Comparison of ENCODE assay signal across 24 cellular contexts in genomic region chr11:120571476-120571875, GRCh38. TPM values are rescaled to one million over a fixed set of nuclear protein-coding genes. Genes with fewer than 3 reads are reported as not detected.
"Had no signal": no experiment of that assay in that cellular context is flagged by ENCODE, and none has a peak within 500 bp of the region (broad histone marks: within the 10 kb centered on the region; RNA-seq: fewer than 3 reads in every experiment).

No MANE protein-coding gene starts in this region.

- H3K9me3 ChIP-seq: SJCRH30 had no signal

- H3K27ac Mint-ChIP-seq: IgD-negative memory B cell had no signal

- H3K4me1 Mint-ChIP-seq: IgD-negative memory B cell had no signal

- H3K4me3 ChIP-seq: K562, SJCRH30 had no signal

- H3K4me1 ChIP-seq: SJCRH30 had no signal

- H3K27me3 ChIP-seq: SJCRH30 had no signal

- ATAC-seq: K562, SK-N-SH treated with all-trans-retinoic acid at 6 μM for 48 hours had no signal

- H3K9ac ChIP-seq: KMS-11 had no signal

- FAIRE-seq: HTR-8/SVneo, K562, RCC 7860 had no signal

- H3K36me3 ChIP-seq: SJCRH30 had no signal

- H3K4me3 Mint-ChIP-seq: IgD-negative memory B cell had no signal

- DNase-seq: Kasumi-1, MM.1S, NCI-H1092 treated with DMSO at 0.1 percent for 48 hours, NCI-H1436, NCI-H187, NCI-H2029, NCI-H2081 treated with DMSO at 0.1 percent for 48 hours, NCI-H2171, NCI-H226, NCI-H446, NCI-H510A, NCI-H524 treated with DMSO at 0.1 percent for 48 hours, NCI-H69, NCI-H774, SHP77 treated with DMSO at 0.1 percent for 48 hours, SJCRH30 had no signal

- H3K36me3 Mint-ChIP-seq: IgD-negative memory B cell had no signal

- H3K27ac ChIP-seq: HL-60, KMS-11, RWPE1, SJCRH30 had no signal

RNA-seq across cellular contexts. Expression of gene GRIK4, which starts 59.9 kb away (rescaled TPM):
- total RNA-seq: K562, SJCRH30 had no signal
- polyA plus RNA-seq: IgD-negative memory B cell, K562 had no signal
